Comparison of ENCODE assay signal across 14 cellular contexts in the genomic region with DNA sequence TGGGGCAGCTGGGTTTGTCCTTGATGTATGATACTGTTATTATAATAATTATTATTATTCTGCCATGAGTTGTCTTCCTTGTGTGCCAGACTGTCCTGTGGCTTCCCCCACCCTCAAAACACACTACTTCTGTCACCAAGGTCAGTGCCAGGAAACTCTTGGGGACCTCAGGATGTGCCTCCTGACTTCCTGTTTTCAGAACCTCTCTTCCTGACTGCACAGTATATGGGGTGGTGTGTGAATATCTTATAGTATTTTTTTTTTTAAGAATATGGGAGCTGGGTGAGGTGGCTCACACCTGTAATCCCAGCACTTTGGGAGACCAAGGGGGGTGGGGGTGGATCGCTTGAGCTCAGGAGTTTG. TPM values are rescaled to one million over a fixed set of nuclear protein-coding genes. Genes with fewer than 3 reads are reported as not detected.
DNase-seq lines count a peak whose midpoint lies in the region; ATAC-seq and TF ChIP-seq lines count a peak whose summit lies in the region.
"Had no signal": no experiment of that assay in that cellular context is flagged by ENCODE, and none has a peak within 500 bp of the region (broad histone marks: within the 10 kb centered on the region; RNA-seq: fewer than 3 reads in every experiment).

No MANE protein-coding gene starts in this region.

- H3K9ac ChIP-seq in BLaER1, result peak overlapping the region; percentile 26; the same call in 1 of the 2 replicates

- no peak overlapping the region for H2AFZ ChIP-seq in GM23338

- H3K36me3 Mint-ChIP-seq in GM23338 (ENCODE audit: low read depth), result peaks cover 11% of the 10 kb centered on the region
- peaks cover 20% of the 10 kb centered on the region for H3K36me3 Mint-ChIP-seq in activated T-helper 1 cell treated with anti-CD3 and anti-CD28 coated beads, Interleukin-12 subunit alpha, Interleukin-12 subunit beta, Interleukin-2, Interleukin-4 antibody, amounts not matched to agents 30 ng/mL and 10 ng/mL and 1 ng/mL, durations not matched to agents 14 hours and 24 hours and 36 hours (ENCODE audit: low read depth)
- peaks cover 4 to 16% of the 10 kb centered on the region in 2 donors for H3K36me3 Mint-ChIP-seq in naive B cell

- H3K27me3 Mint-ChIP-seq in GM23338 (ENCODE audit: insufficient read depth, low read depth, poor library complexity), result peaks cover 34% of the 10 kb centered on the region
- H3K27me3 Mint-ChIP-seq in activated T-helper 1 cell treated with anti-CD3 and anti-CD28 coated beads, Interleukin-12 subunit alpha, Interleukin-12 subunit beta, Interleukin-2, Interleukin-4 antibody, amounts not matched to agents 30 ng/mL and 10 ng/mL and 1 ng/mL, durations not matched to agents 14 hours and 24 hours and 36 hours (ENCODE audit: insufficient read depth), result no peaks in the 10 kb centered on the region
- H3K27me3 Mint-ChIP-seq in naive B cell, result no peaks in the 10 kb centered on the region

- no peak for TF ChIP-seq CTCF in GM23338 (conservative IDR thresholded peaks at IDR 0.05; ENCODE audit: low read depth in 2 of 2)

- H3K27ac Mint-ChIP-seq in GM23338 (no peak overlapping the region), naive B cell (peak overlapping the region in 4 of 6 donors; percentile 44 to 90 (median 81))
- peak overlapping the region; percentile 86 for H3K27ac Mint-ChIP-seq in activated T-helper 1 cell treated with anti-CD3 and anti-CD28 coated beads, Interleukin-12 subunit alpha, Interleukin-12 subunit beta, Interleukin-2, Interleukin-4 antibody, amounts not matched to agents 30 ng/mL and 10 ng/mL and 1 ng/mL, durations not matched to agents 14 hours and 24 hours and 36 hours

- H3K36me3 ChIP-seq in BLaER1, result peaks cover 15% of the 10 kb centered on the region
- no peaks in the 10 kb centered on the region for H3K36me3 ChIP-seq in GM23338 (ENCODE audit: insufficient read depth)

- no peaks in the 10 kb centered on the region for H3K79me2 ChIP-seq in GM23338 (replicated peaks; ENCODE audit: insufficient read depth)

- H3K4me1 ChIP-seq in BLaER1 (peaks cover 62% of the 10 kb centered on the region), GM23338 (ENCODE audit: insufficient read depth) (peaks cover 34% of the 10 kb centered on the region)

- peak overlapping the region; percentile 97 for H3K4me2 ChIP-seq in BLaER1
- no peak overlapping the region for H3K4me2 ChIP-seq in GM23338

- H3K4me3 ChIP-seq in BLaER1, result peak overlapping the region; percentile 20; the same call in 1 of the 2 replicates
- no peak overlapping the region for H3K4me3 ChIP-seq in GM23338

- H3F3A ChIP-seq in GM23338 (replicated peaks; ENCODE audit: low read depth), result 0 out of 2 replicates have a peak, but pooled peaks cover 12% of the 10 kb centered on the region

- no peaks in the 10 kb centered on the region for H4K20me1 ChIP-seq in BLaER1
- no peaks in the 10 kb centered on the region; the same call in 1 of the 2 replicates for H4K20me1 ChIP-seq in GM23338 (replicated peaks; ENCODE audit: insufficient read depth)

- H3K27ac ChIP-seq in BLaER1, result peak overlapping the region; percentile 83; the same call in 1 of the 2 replicates
- H3K27ac ChIP-seq in GM23338 (ENCODE audit: low read depth), result no peak overlapping the region
- H3K27ac ChIP-seq: C4-2B had no signal

- no peak for DNase-seq in GM23338 (ENCODE audit: low spot score)
- DNase-seq in activated T-helper 1 cell treated with anti-CD3 and anti-CD28 coated beads, Interleukin-12 subunit alpha, Interleukin-12 subunit beta, Interleukin-2, Interleukin-4 antibody, amounts not matched to agents 30 ng/mL and 10 ng/mL and 1 ng/mL, durations not matched to agents 14 hours and 24 hours and 36 hours (ENCODE audit: low spot score), result no peak
- no peak for DNase-seq in naive B cell
- DNase-seq in NCI-H1694 treated with DMSO at 0.1 percent for 48 hours (lab: John Stamatoyannopoulos, UW), result no peak
- DNase-seq: KG1; NCI-H226; stimulated activated CD4-positive, alpha-beta T cell treated with anti-CD3 and anti-CD28 coated beads, Interleukin-4, amount 100 ng/mL, for 1 hour; stomach had no signal

- H3K4me3 Mint-ChIP-seq in GM23338 (peak overlapping the region; percentile 41; the same call in 1 of the 3 replicates), naive B cell (peak overlapping the region in 5 of 8 donors; percentile 10 to 55 (median 44))
- peak overlapping the region; percentile 59 for H3K4me3 Mint-ChIP-seq in activated T-helper 1 cell treated with anti-CD3 and anti-CD28 coated beads, Interleukin-12 subunit alpha, Interleukin-12 subunit beta, Interleukin-2, Interleukin-4 antibody, amounts not matched to agents 30 ng/mL and 10 ng/mL and 1 ng/mL, durations not matched to agents 14 hours and 24 hours and 36 hours

- no peaks in the 10 kb centered on the region for H3K27me3 ChIP-seq in BLaER1
- peaks cover 12% of the 10 kb centered on the region for H3K27me3 ChIP-seq in GM23338 (ENCODE audit: insufficient read depth)
- H3K27me3 ChIP-seq: stomach had no signal

- H3K4me1 Mint-ChIP-seq in GM23338, result peaks cover 42% of the 10 kb centered on the region
- H3K4me1 Mint-ChIP-seq in activated T-helper 1 cell treated with anti-CD3 and anti-CD28 coated beads, Interleukin-12 subunit alpha, Interleukin-12 subunit beta, Interleukin-2, Interleukin-4 antibody, amounts not matched to agents 30 ng/mL and 10 ng/mL and 1 ng/mL, durations not matched to agents 14 hours and 24 hours and 36 hours (ENCODE audit: low read depth), result peaks cover 51% of the 10 kb centered on the region
- H3K4me1 Mint-ChIP-seq in naive B cell, result peaks cover 29 to 42% (median 40%) of the 10 kb centered on the region in 3 donors

- no peaks in the 10 kb centered on the region for H3K9me2 ChIP-seq in GM23338 (ENCODE audit: insufficient read depth)

- intact Hi-C loops in activated T-helper 1 cell treated with anti-CD3 and anti-CD28 coated beads, Interleukin-12 subunit alpha, Interleukin-12 subunit beta, Interleukin-2, Interleukin-4 antibody, amounts not matched to agents 30 ng/mL and 10 ng/mL and 1 ng/mL, durations not matched to agents 14 hours and 24 hours and 36 hours (cut with micrococcal nuclease), result no loop called here

- no peak for ATAC-seq in GM23338
- peak in 1 of 2 donors; percentile 20 for ATAC-seq in naive B cell (ENCODE audit: low read depth in 2 of 2)
- no peak for ATAC-seq in HG02885 (IDR thresholded peaks at IDR 0.05; ENCODE audit: poor library complexity, unreplicated experiment)
- ATAC-seq in HG02981 (IDR thresholded peaks at IDR 0.05; ENCODE audit: unreplicated experiment), result no peak
- ATAC-seq in HG03135 (IDR thresholded peaks at IDR 0.05; ENCODE audit: unreplicated experiment), result no peak

- H3K9me3 Mint-ChIP-seq in GM23338 (no peaks in the 10 kb centered on the region; the same call in 2 of the 3 replicates), naive B cell (no peaks in the 10 kb centered on the region)
- H3K9me3 Mint-ChIP-seq in activated T-helper 1 cell treated with anti-CD3 and anti-CD28 coated beads, Interleukin-12 subunit alpha, Interleukin-12 subunit beta, Interleukin-2, Interleukin-4 antibody, amounts not matched to agents 30 ng/mL and 10 ng/mL and 1 ng/mL, durations not matched to agents 14 hours and 24 hours and 36 hours, result no peaks in the 10 kb centered on the region

- H3K9me3 ChIP-seq in BLaER1, result no peaks in the 10 kb centered on the region
- H3K9me3 ChIP-seq: stomach had no signal

TF ChIP-seq in GM23338, 12 proteins besides CTCF, POLR2A, EP300 and RAD21:
- TF ChIP-seq ZNF114 (CRISPR knock-in tag; IDR thresholded peaks at IDR 0.05) (no peak), NANOG (IDR thresholded peaks at IDR 0.05; ENCODE audit: borderline replicate concordance) (no peak)

RNA-seq across cellular contexts. Expression of gene SLC34A1, which starts 11.7 kb away (rescaled TPM):
- 0.31 TPM in 1 of 2 replicates, not detected in the other for total RNA-seq in GM23338 (2014; rRNA removed; shearing (Covaris generic))
- polyA plus RNA-seq in GM23338 (2016; fragmentation: Nextera tagmentation; extraction: Ambion mirVana), result not detected in 2 replicates
- total RNA-seq in activated T-helper 1 cell treated with anti-CD3 and anti-CD28 coated beads, Interleukin-12 subunit alpha, Interleukin-12 subunit beta, Interleukin-2, Interleukin-4 antibody, amounts not matched to agents 30 ng/mL and 10 ng/mL and 1 ng/mL, durations not matched to agents 14 hours and 24 hours and 36 hours, result 0.26 TPM in 1 of 2 replicates, not detected in the other
- not detected for polyA plus RNA-seq in naive B cell (ENCODE audit: low read depth in 6 of 6)
- total RNA-seq: pulmonary artery endothelial cell, stomach had no signal

RNA-seq across cellular contexts. Expression of gene RGS14, which starts 14.8 kb away (rescaled TPM):
- total RNA-seq in GM23338 (2014; rRNA removed; shearing (Covaris generic)), result 37.9 and 39.3 TPM in 2 replicates
- polyA plus RNA-seq in GM23338 (2016; fragmentation: Nextera tagmentation; extraction: Ambion mirVana) (23.5 and 24.8 TPM in 2 replicates), naive B cell (ENCODE audit: low read depth in 6 of 6) (10 to 100 TPM; 16.6 to 41.1 (median 23.2) TPM)
- total RNA-seq in activated T-helper 1 cell treated with anti-CD3 and anti-CD28 coated beads, Interleukin-12 subunit alpha, Interleukin-12 subunit beta, Interleukin-2, Interleukin-4 antibody, amounts not matched to agents 30 ng/mL and 10 ng/mL and 1 ng/mL, durations not matched to agents 14 hours and 24 hours and 36 hours, result 37.8 and 41.3 TPM in 2 replicates

RNA-seq across cellular contexts. Expression of gene LMAN2, which starts 21.0 kb away (rescaled TPM):
- total RNA-seq in GM23338 (2014; rRNA removed; shearing (Covaris generic)), result 220 and 227 TPM in 2 replicates
- polyA plus RNA-seq in GM23338 (2016; fragmentation: Nextera tagmentation; extraction: Ambion mirVana), result 145 and 153 TPM in 2 replicates
- 108 and 118 TPM in 2 replicates for total RNA-seq in activated T-helper 1 cell treated with anti-CD3 and anti-CD28 coated beads, Interleukin-12 subunit alpha, Interleukin-12 subunit beta, Interleukin-2, Interleukin-4 antibody, amounts not matched to agents 30 ng/mL and 10 ng/mL and 1 ng/mL, durations not matched to agents 14 hours and 24 hours and 36 hours
- 100 to 1,000 TPM; 182 to 243 (median 191) TPM for polyA plus RNA-seq in naive B cell (ENCODE audit: low read depth in 6 of 6)

RNA-seq across cellular contexts. Expression of gene PFN3, which starts 27.9 kb away (rescaled TPM):
- total RNA-seq in GM23338 (2014; rRNA removed; shearing (Covaris generic)), result 1.9 TPM in 1 of 2 replicates, not detected in the other
- 2.0 and 3.1 TPM in 2 replicates for polyA plus RNA-seq in GM23338 (2016; fragmentation: Nextera tagmentation; extraction: Ambion mirVana)
- not detected in 2 replicates for total RNA-seq in activated T-helper 1 cell treated with anti-CD3 and anti-CD28 coated beads, Interleukin-12 subunit alpha, Interleukin-12 subunit beta, Interleukin-2, Interleukin-4 antibody, amounts not matched to agents 30 ng/mL and 10 ng/mL and 1 ng/mL, durations not matched to agents 14 hours and 24 hours and 36 hours
- not detected for polyA plus RNA-seq in naive B cell (ENCODE audit: low read depth in 6 of 6)
- total RNA-seq: pulmonary artery endothelial cell, stomach had no signal
- polyA plus RNA-seq: stomach had no signal

RNA-seq across cellular contexts. Expression of gene F12, which starts 36.8 kb away (rescaled TPM):
- total RNA-seq in GM23338 (2014; rRNA removed; shearing (Covaris generic)), result 2.6 and 2.9 TPM in 2 replicates
- polyA plus RNA-seq in GM23338 (2016; fragmentation: Nextera tagmentation; extraction: Ambion mirVana) (8.0 and 8.1 TPM in 2 replicates), naive B cell (ENCODE audit: low read depth in 6 of 6) (1 to 10 TPM in 1 of 6 donors, under 1 TPM in 2, not detected in 3; 0.56 to 1.4 (median 0.57) TPM)
- 1.3 and 2.2 TPM in 2 replicates for total RNA-seq in activated T-helper 1 cell treated with anti-CD3 and anti-CD28 coated beads, Interleukin-12 subunit alpha, Interleukin-12 subunit beta, Interleukin-2, Interleukin-4 antibody, amounts not matched to agents 30 ng/mL and 10 ng/mL and 1 ng/mL, durations not matched to agents 14 hours and 24 hours and 36 hours
